In genomic region chr1:201468844-201469644, GRCh38 we compare ENCODE assay signal across 8 cellular contexts. TPM values are rescaled to one million over a fixed set of nuclear protein-coding genes. Genes with fewer than 3 reads are reported as not detected.
DNase-seq lines count a peak whose midpoint lies in the region; ATAC-seq, FAIRE-seq and TF ChIP-seq lines count a peak whose summit lies in the region.

Gene PHLDA3, minus strand, starts transcription at chr1:201469188. Its CDS starts 402 bp downstream, at chr1:201468786.

- intact Hi-C loops in posterior vena cava (cut with DNase I), result loop anchor here in 1 of 2 donors (10.0 kb wide), 1 partner anchor 46 kb away; no protein-coding TSS in a partner anchor

- peaks cover 22% of the 10 kb centered on the region for H3K4me1 Mint-ChIP-seq in astrocyte (ENCODE audit: low read depth, unreplicated experiment)

- H3K9ac ChIP-seq in HUES6 (ENCODE audit: low read length) (peak within 1 kb of the TSS; percentile 91), astrocyte (ENCODE audit: low read length) (peak within 1 kb of the TSS; percentile 97)

- peaks cover 49% of the 10 kb centered on the region for H3K79me2 ChIP-seq in astrocyte (ENCODE audit: insufficient read depth, low read length)

- TF ChIP-seq CTCF in astrocyte (IDR thresholded peaks at IDR 0.05; ENCODE audit: insufficient read depth, low read depth, low read length), result no peak
- TF ChIP-seq CTCF in right atrium auricular region (IDR thresholded peaks at IDR 0.05), result peak in 1 of 2 donors; percentile 20

- H3K4me2 ChIP-seq in astrocyte (ENCODE audit: low read length), result peak within 1 kb of the TSS; percentile 99

- H3K4me3 Mint-ChIP-seq in astrocyte (ENCODE audit: unreplicated experiment), result peak within 1 kb of the TSS; percentile 99

- peak within 1 kb of the TSS; percentile 69 for H2AFZ ChIP-seq in astrocyte (ENCODE audit: low read depth, low read length)

- H4K20me1 ChIP-seq in astrocyte (ENCODE audit: insufficient read depth, low read length), result peaks cover 36% of the 10 kb centered on the region

- H3K9me3 Mint-ChIP-seq in astrocyte (ENCODE audit: unreplicated experiment), result no peaks in the 10 kb centered on the region

- peaks cover 3% of the 10 kb centered on the region for H3K27me3 Mint-ChIP-seq in astrocyte (ENCODE audit: low read depth, unreplicated experiment)

- DNase-seq in DMS114 treated with DMSO at 0.1 percent for 48 hours (lab: John Stamatoyannopoulos, UW; ENCODE audit: unreplicated experiment) (peak; percentile 62), RPMI7951 (ENCODE audit: low read depth) (peak; percentile 81), astrocyte (ENCODE audit: low read depth) (peak; percentile 89), right atrium auricular region (ENCODE audit: low spot score) (peak; percentile 88), posterior vena cava (ENCODE audit: low spot score) (peak; percentile 96), OCI-M2 (lab: John Stamatoyannopoulos, UW; ENCODE audit: unreplicated experiment) (no peak)

- H3K9me3 ChIP-seq in HUES6 (ENCODE audit: control insufficient read depth, insufficient read depth, low read depth, low read length) (no peaks in the 10 kb centered on the region), astrocyte (ENCODE audit: insufficient read depth, low read depth, low read length) (no peaks in the 10 kb centered on the region), right atrium auricular region (no peaks in the 10 kb centered on the region)

- H3K27me3 ChIP-seq in HUES6 (ENCODE audit: control insufficient read depth, insufficient read depth, low read length) (peaks cover 36% of the 10 kb centered on the region), astrocyte (ENCODE audit: insufficient read depth, low read length) (no peaks in the 10 kb centered on the region), right atrium auricular region (no peaks in the 10 kb centered on the region)

- H3K27ac Mint-ChIP-seq in astrocyte (ENCODE audit: unreplicated experiment), result peak within 1 kb of the TSS; percentile 85

- H3K27ac ChIP-seq in HUES6 (ENCODE audit: low read depth, low read length) (peak within 1 kb of the TSS; percentile 93), astrocyte (ENCODE audit: low read depth, low read length) (peak within 1 kb of the TSS; percentile 89), right atrium auricular region (peak within 1 kb of the TSS; percentile 85 to 88)

- peak; percentile 68 for ATAC-seq in GM21381 (IDR thresholded peaks at IDR 0.05; ENCODE audit: unreplicated experiment)

- H3K36me3 Mint-ChIP-seq in astrocyte (ENCODE audit: low read depth, unreplicated experiment), result peaks cover 13% of the 10 kb centered on the region

- H3K4me3 ChIP-seq in HUES6 (ENCODE audit: low read depth, low read length) (peak within 1 kb of the TSS; percentile 99), astrocyte (ENCODE audit: insufficient read depth, low read depth, low read length) (peak within 1 kb of the TSS; percentile 96), right atrium auricular region (peak within 1 kb of the TSS; percentile 77 to 86)

- no peak for FAIRE-seq in astrocyte (lab: Jason Lieb, UNC)

- H3K4me1 ChIP-seq in HUES6 (ENCODE audit: control insufficient read depth, insufficient read depth, low read length) (peaks cover 16% of the 10 kb centered on the region), astrocyte (ENCODE audit: insufficient read depth, low read length) (peaks cover 25% of the 10 kb centered on the region), right atrium auricular region (peaks cover 0 to 42% of the 10 kb centered on the region in 2 donors)

- H3K36me3 ChIP-seq in HUES6 (ENCODE audit: control insufficient read depth, insufficient read depth, low read length), result peaks cover 24% of the 10 kb centered on the region
- peaks cover 13% of the 10 kb centered on the region for H3K36me3 ChIP-seq in astrocyte (ENCODE audit: insufficient read depth, low read length)
- peaks cover 20% of the 10 kb centered on the region for H3K36me3 ChIP-seq in right atrium auricular region

RNA-seq across cellular contexts. Expression of gene PHLDA3, which starts in this region (rescaled TPM):
- 6.4 and 15.8 TPM in 2 replicates for total RNA-seq in RPMI7951 (2014; rRNA removed; shearing (Covaris generic))
- total RNA-seq in astrocyte, result 150 and 152 TPM in 2 replicates
- 10 to 100 TPM; 29.5 to 31.9 TPM for total RNA-seq in right atrium auricular region
- total RNA-seq in posterior vena cava, result 10 to 100 TPM; 55.0 to 57.4 TPM
